Comparison of ENCODE assay signal across 18 cellular contexts in the genomic region with DNA sequence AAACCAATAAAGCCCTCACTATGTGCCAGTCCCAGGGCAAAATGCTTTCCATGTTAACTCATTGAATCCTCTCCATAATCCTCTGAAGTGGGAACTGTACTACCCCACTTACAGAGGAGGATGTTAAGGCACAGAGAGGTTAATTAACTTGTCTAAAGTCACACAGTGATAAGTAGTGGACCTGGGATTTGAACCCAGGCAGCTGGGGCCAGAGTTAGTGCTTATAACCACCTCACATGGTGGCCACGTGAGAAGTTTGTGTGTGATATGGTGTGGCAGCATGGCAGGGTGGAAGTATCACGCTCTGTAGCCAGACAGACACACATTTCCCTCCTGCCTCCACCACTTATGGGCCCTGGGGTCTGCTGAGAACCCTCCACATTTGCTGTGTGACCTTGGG. TPM values are rescaled to one million over a fixed set of nuclear protein-coding genes. Genes with fewer than 3 reads are reported as not detected.
DNase-seq lines count a peak whose midpoint lies in the region; ATAC-seq, FAIRE-seq and TF ChIP-seq lines count a peak whose summit lies in the region.
"Had no signal": no experiment of that assay in that cellular context is flagged by ENCODE, and none has a peak within 500 bp of the region (broad histone marks: within the 10 kb centered on the region; RNA-seq: fewer than 3 reads in every experiment).

No MANE protein-coding gene starts in this region.

- 83 to 100% (median 89%) methylated on average over 2 of the region's 2 CpGs for WGBS in stomach, 5 donors

- H3K4me3 ChIP-seq in HEK293 (ENCODE audit: low read depth, low read length) (no peak overlapping the region), bronchial epithelial cell (ENCODE audit: low read depth, low read length) (no peak overlapping the region), stomach (no peak overlapping the region)
- H3K4me3 ChIP-seq: BLaER1 had no signal

- FAIRE-seq in bronchial epithelial cell (lab: Jason Lieb, UNC) = peak; percentile 43
- FAIRE-seq: G401.6, GM12892 had no signal

- CTCF ChIA-PET in HEK293 (lab: Yijun Ruan, JAX) = no interaction called here

- DNase-seq in Right ventricle myocardium inferior (ENCODE audit: missing footprints) (peak; percentile 6), left cardiac atrium (no peak), bronchial epithelial cell (ENCODE audit: low read depth) (no peak), stomach (no peak)
- DNase-seq: CD4-positive, CD25-positive, alpha-beta regulatory T cell; CD8-positive, alpha-beta T cell; DMS153; DND-41; GOT3; HCEC 1CT had no signal

- no peaks in the 10 kb centered on the region for H3K36me3 ChIP-seq in HEK293 (ENCODE audit: control insufficient read depth in 2 of 2, insufficient read depth in 1 of 2, low read length in 2 of 2)
- H3K36me3 ChIP-seq in bronchial epithelial cell (ENCODE audit: control insufficient read depth, insufficient read depth, low read length) = no peaks in the 10 kb centered on the region
- H3K36me3 ChIP-seq in stomach = peaks cover 0 to 24% (median 0%) of the 10 kb centered on the region in 4 donors

- TF ChIP-seq EP300 in stomach (IDR thresholded peaks at IDR 0.05) = no peak

- TF ChIP-seq CTCF in HEK293 (tag by site-specific recombination; IDR thresholded peaks at IDR 0.05) = no peak
- TF ChIP-seq CTCF in bronchial epithelial cell (IDR thresholded peaks at IDR 0.05; ENCODE audit: insufficient read depth, low read length, severe bottlenecking) = no peak
- TF ChIP-seq CTCF in stomach (IDR thresholded peaks at IDR 0.05) = no peak

- H3K4me1 ChIP-seq in HEK293 (ENCODE audit: control insufficient read depth, insufficient read depth, low read length) = 0 out of 2 replicates have a peak, but pooled peaks cover under 1% of the 10 kb centered on the region
- no peaks in the 10 kb centered on the region for H3K4me1 ChIP-seq in stomach
- H3K4me1 ChIP-seq: Caco-2 had no signal

- POLR2A ChIA-PET in HEK293 (lab: Yijun Ruan, JAX) = no interaction called here

- H3K27me3 ChIP-seq in bronchial epithelial cell (ENCODE audit: control insufficient read depth, insufficient read depth, low read length) = peaks cover 7% of the 10 kb centered on the region
- H3K27me3 ChIP-seq in stomach = peaks cover 0 to 47% (median 6%) of the 10 kb centered on the region in 3 donors

- H3K9me3 ChIP-seq in HEK293 (ENCODE audit: control insufficient read depth, insufficient read depth, low read depth, low read length) (no peaks in the 10 kb centered on the region), stomach (no peaks in the 10 kb centered on the region)
- H3K9me3 ChIP-seq: BLaER1, Caco-2 had no signal

- no peak for TF ChIP-seq POLR2A in stomach (IDR thresholded peaks at IDR 0.05)

- no peak for ATAC-seq in Right ventricle myocardium inferior
- no peak for ATAC-seq in left cardiac atrium
- no peak for ATAC-seq in SK-N-SH treated with all-trans-retinoic acid at 6 μM for 48 hours
- ATAC-seq: CD8-positive, alpha-beta T cell had no signal

- intact Hi-C loops in Right ventricle myocardium inferior (cut with DNase I) = no loop called here
- intact Hi-C loops in left cardiac atrium (cut with DNase I) = no loop called here
- intact Hi-C loops in stomach (cut with DNase I; ENCODE audit: low total_unique reads) = no loop called here

- H3K27ac ChIP-seq in HEK293 (ENCODE audit: extremely low read depth, low read depth, low read length) (no peak overlapping the region), stomach (no peak overlapping the region)
- H3K27ac ChIP-seq: BLaER1, C4-2B had no signal

TF ChIP-seq in HEK293, 187 proteins besides CTCF, POLR2A, EP300 and RAD21 (continues in another document):
- no peak for TF ChIP-seq ZNF214 (tag by site-specific recombination; IDR thresholded peaks at IDR 0.05; ENCODE audit: borderline replicate concordance)
- TF ChIP-seq PRDM2 (tag by site-specific recombination; IDR thresholded peaks at IDR 0.05; ENCODE audit: borderline replicate concordance) = no peak
- TF ChIP-seq ZBTB8A (tag by site-specific recombination; IDR thresholded peaks at IDR 0.05) = no peak
- peak; percentile 76 for TF ChIP-seq ZNF768 (tag by site-specific recombination; IDR thresholded peaks at IDR 0.05)

TF ChIP-seq in SK-N-SH treated with all-trans-retinoic acid at 6 μM for 48 hours, 23 proteins besides CTCF, POLR2A, EP300 and RAD21:
- TF ChIP-seq ZFP3 (CRISPR knock-in tag; IDR thresholded peaks at IDR 0.05) (no peak), ZFP30 (CRISPR knock-in tag; IDR thresholded peaks at IDR 0.05) (no peak), ZNF565 (CRISPR knock-in tag; conservative IDR thresholded peaks at IDR 0.05; ENCODE audit: low read depth) (no peak), OSR1 (CRISPR knock-in tag; IDR thresholded peaks at IDR 0.05) (no peak), PPARA (CRISPR knock-in tag; IDR thresholded peaks at IDR 0.05; ENCODE audit: borderline replicate concordance) (no peak), ZC3H10 (CRISPR knock-in tag; IDR thresholded peaks at IDR 0.05) (no peak), ZNF70 (CRISPR knock-in tag; IDR thresholded peaks at IDR 0.05) (no peak), TCF4 (CRISPR knock-in tag; IDR thresholded peaks at IDR 0.05; ENCODE audit: borderline replicate concordance) (no peak), RARB (CRISPR knock-in tag; IDR thresholded peaks at IDR 0.05) (no peak), ZNF8 (CRISPR knock-in tag; IDR thresholded peaks at IDR 0.05) (no peak), CSDC2 (CRISPR knock-in tag; IDR thresholded peaks at IDR 0.05) (no peak), ISL1 (CRISPR knock-in tag; IDR thresholded peaks at IDR 0.05) (no peak), BACH2 (CRISPR knock-in tag; IDR thresholded peaks at IDR 0.05; ENCODE audit: borderline replicate concordance) (no peak)
- TF ChIP-seq, protein P1, sequence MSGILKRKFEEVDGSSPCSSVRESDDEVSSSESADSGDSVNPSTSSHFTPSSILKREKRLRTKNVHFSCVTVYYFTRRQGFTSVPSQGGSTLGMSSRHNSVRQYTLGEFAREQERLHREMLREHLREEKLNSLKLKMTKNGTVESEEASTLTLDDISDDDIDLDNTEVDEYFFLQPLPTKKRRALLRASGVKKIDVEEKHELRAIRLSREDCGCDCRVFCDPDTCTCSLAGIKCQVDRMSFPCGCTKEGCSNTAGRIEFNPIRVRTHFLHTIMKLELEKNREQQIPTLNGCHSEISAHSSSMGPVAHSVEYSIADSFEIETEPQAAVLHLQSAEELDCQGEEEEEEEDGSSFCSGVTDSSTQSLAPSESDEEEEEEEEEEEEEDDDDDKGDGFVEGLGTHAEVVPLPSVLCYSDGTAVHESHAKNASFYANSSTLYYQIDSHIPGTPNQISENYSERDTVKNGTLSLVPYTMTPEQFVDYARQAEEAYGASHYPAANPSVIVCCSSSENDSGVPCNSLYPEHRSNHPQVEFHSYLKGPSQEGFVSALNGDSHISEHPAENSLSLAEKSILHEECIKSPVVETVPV (CRISPR knock-in tag; IDR thresholded peaks at IDR 0.05) = no peak
- TF ChIP-seq, protein P2, sequence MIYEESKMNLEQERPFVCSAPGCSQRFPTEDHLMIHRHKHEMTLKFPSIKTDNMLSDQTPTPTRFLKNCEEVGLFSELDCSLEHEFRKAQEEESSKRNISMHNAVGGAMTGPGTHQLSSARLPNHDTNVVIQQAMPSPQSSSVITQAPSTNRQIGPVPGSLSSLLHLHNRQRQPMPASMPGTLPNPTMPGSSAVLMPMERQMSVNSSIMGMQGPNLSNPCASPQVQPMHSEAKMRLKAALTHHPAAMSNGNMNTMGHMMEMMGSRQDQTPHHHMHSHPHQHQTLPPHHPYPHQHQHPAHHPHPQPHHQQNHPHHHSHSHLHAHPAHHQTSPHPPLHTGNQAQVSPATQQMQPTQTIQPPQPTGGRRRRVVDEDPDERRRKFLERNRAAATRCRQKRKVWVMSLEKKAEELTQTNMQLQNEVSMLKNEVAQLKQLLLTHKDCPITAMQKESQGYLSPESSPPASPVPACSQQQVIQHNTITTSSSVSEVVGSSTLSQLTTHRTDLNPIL (CRISPR knock-in tag; IDR thresholded peaks at IDR 0.05; ENCODE audit: low read depth) = no peak
- TF ChIP-seq, protein P3, sequence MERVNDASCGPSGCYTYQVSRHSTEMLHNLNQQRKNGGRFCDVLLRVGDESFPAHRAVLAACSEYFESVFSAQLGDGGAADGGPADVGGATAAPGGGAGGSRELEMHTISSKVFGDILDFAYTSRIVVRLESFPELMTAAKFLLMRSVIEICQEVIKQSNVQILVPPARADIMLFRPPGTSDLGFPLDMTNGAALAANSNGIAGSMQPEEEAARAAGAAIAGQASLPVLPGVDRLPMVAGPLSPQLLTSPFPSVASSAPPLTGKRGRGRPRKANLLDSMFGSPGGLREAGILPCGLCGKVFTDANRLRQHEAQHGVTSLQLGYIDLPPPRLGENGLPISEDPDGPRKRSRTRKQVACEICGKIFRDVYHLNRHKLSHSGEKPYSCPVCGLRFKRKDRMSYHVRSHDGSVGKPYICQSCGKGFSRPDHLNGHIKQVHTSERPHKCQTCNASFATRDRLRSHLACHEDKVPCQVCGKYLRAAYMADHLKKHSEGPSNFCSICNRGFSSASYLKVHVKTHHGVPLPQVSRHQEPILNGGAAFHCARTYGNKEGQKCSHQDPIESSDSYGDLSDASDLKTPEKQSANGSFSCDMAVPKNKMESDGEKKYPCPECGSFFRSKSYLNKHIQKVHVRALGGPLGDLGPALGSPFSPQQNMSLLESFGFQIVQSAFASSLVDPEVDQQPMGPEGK (CRISPR knock-in tag; IDR thresholded peaks at IDR 0.05; ENCODE audit: borderline replicate concordance) = no peak
TF ChIP-seq in SK-N-SH treated with all-trans-retinoic acid at 6 μM for 48 hours: peak in this region for 0.

RNA-seq across cellular contexts. Expression of gene PARVG, which starts 16.5 kb away (rescaled TPM):
- total RNA-seq in Right ventricle myocardium inferior (3.1 TPM), left cardiac atrium (1 to 10 TPM; 6.0 to 9.5 TPM), bronchial epithelial cell (not detected in 2 replicates), stomach (10 to 100 TPM; 12.3 to 78.2 (median 51.9) TPM)
- 1 to 10 TPM; 5.7 to 7.3 (median 5.9) TPM for polyA plus RNA-seq in stomach
- total RNA-seq: A172, Caco-2 had no signal
